In genomic region chr17:78709119-78709681, GRCh38 we compare ENCODE assay signal across 10 cellular contexts.
A peak's percentile ranks its signal among the peaks of the same experiment; 100 is the strongest.
DNase-seq lines count a peak whose midpoint lies in the region; ATAC-seq, FAIRE-seq and TF ChIP-seq lines count a peak whose summit lies in the region.
"Had no signal": no experiment of that assay in that cellular context is flagged by ENCODE, and none has a peak within 500 bp of the region (broad histone marks: within the 10 kb centered on the region; RNA-seq: fewer than 3 reads in every experiment).

No MANE protein-coding gene starts in this region.

- no peak for TF ChIP-seq EP300 in suprapubic skin (IDR thresholded peaks at IDR 0.05)

- peak; percentile 49 for ATAC-seq in HG02798 (IDR thresholded peaks at IDR 0.05; ENCODE audit: poor library complexity, unreplicated experiment)
- peak; percentile 74 for ATAC-seq in activated CD8-positive, alpha-beta T cell treated with anti-CD3 and anti-CD28 coated beads for 36 hours

- H3K9me3 ChIP-seq in stomach smooth muscle (ENCODE audit: control insufficient read depth in 2 of 2, low read length in 2 of 2) (no peaks in the 10 kb centered on the region), suprapubic skin (no peaks in the 10 kb centered on the region), small intestine (ENCODE audit: control insufficient read depth, low read depth) (no peaks in the 10 kb centered on the region)

- H3K4me1 ChIP-seq in stomach smooth muscle (ENCODE audit: control insufficient read depth, insufficient read depth, low read length) (peaks cover 39% of the 10 kb centered on the region), suprapubic skin (peaks cover 43% of the 10 kb centered on the region), small intestine (ENCODE audit: control insufficient read depth in 2 of 2, insufficient read depth in 1 of 2, low read depth in 1 of 2, low read length in 1 of 2) (no peaks in the 10 kb centered on the region)

- H3K36me3 ChIP-seq in stomach smooth muscle (ENCODE audit: control insufficient read depth in 2 of 2, insufficient read depth in 2 of 2, low read length in 2 of 2) (peaks cover 3 to 4% of the 10 kb centered on the region in 2 donors), suprapubic skin (peaks cover 19% of the 10 kb centered on the region), small intestine (ENCODE audit: control insufficient read depth in 2 of 2, insufficient read depth in 2 of 2, low read length in 2 of 2) (peaks cover 0 to 3% of the 10 kb centered on the region in 2 donors)

- no peak overlapping the region for H3K4me3 ChIP-seq in stomach smooth muscle (ENCODE audit: low read length in 2 of 2)
- H3K4me3 ChIP-seq in suprapubic skin, result no peak overlapping the region
- H3K4me3 ChIP-seq in small intestine (ENCODE audit: low read depth in 1 of 2, low read length in 2 of 2), result no peak overlapping the region
- H3K4me3 ChIP-seq: SK-N-MC had no signal

- intact Hi-C loops in activated CD8-positive, alpha-beta T cell treated with anti-CD3 and anti-CD28 coated beads for 36 hours (cut with micrococcal nuclease), result loop anchor here (5.0 kb wide), 1 partner anchor 38 kb away; no protein-coding TSS in a partner anchor

- DNase-seq in activated T-cell treated with anti-CD3 and anti-CD28 coated beads, Interleukin-2, amount 50 U/mL, for 24 hours, result no peak
- no peak for DNase-seq in activated T-cell treated with anti-CD3 and anti-CD28 coated beads, Interleukin-2, amount 50 U/mL, for 1 hour
- DNase-seq in activated CD8-positive, alpha-beta T cell treated with anti-CD3 and anti-CD28 coated beads for 36 hours, result peak; percentile 41
- DNase-seq in suprapubic skin (ENCODE audit: low spot score in 2 of 2), result no peak
- DNase-seq in small intestine, result no peak
- no peak for DNase-seq in NCI-H524 treated with DMSO at 0.1 percent for 48 hours (lab: John Stamatoyannopoulos, UW)

- no peaks in the 10 kb centered on the region for H3K27me3 Mint-ChIP-seq in activated T-cell treated with anti-CD3 and anti-CD28 coated beads, Interleukin-2, amount 50 U/mL, for 24 hours
- no peaks in the 10 kb centered on the region for H3K27me3 Mint-ChIP-seq in activated CD8-positive, alpha-beta T cell treated with anti-CD3 and anti-CD28 coated beads for 36 hours

- FAIRE-seq in small intestine (lab: Jason Lieb, UNC), result no peak
- FAIRE-seq: bronchial epithelial cell had no signal

- peaks cover 78% of the 10 kb centered on the region for H3K4me1 Mint-ChIP-seq in activated T-cell treated with anti-CD3 and anti-CD28 coated beads, Interleukin-2, amount 50 U/mL, for 24 hours (ENCODE audit: low read depth)
- H3K4me1 Mint-ChIP-seq in activated CD8-positive, alpha-beta T cell treated with anti-CD3 and anti-CD28 coated beads for 36 hours (ENCODE audit: low read depth), result peaks cover 68% of the 10 kb centered on the region

- H3K9me3 Mint-ChIP-seq in activated T-cell treated with anti-CD3 and anti-CD28 coated beads, Interleukin-2, amount 50 U/mL, for 24 hours, result no peaks in the 10 kb centered on the region
- no peaks in the 10 kb centered on the region for H3K9me3 Mint-ChIP-seq in activated CD8-positive, alpha-beta T cell treated with anti-CD3 and anti-CD28 coated beads for 36 hours

- POLR2A ChIA-PET in activated CD8-positive, alpha-beta T cell treated with anti-CD3 and anti-CD28 coated beads for 36 hours (lab: Charles Lee), result interaction anchor here (0.6 to 2.5 kb wide), 17 partner anchors 9 to 1233 kb away, joined by 3 to 9 read pairs (median 4); no protein-coding TSS in a partner anchor

- 80% methylated on average over 10 of the region's 10 CpGs for WGBS in suprapubic skin
- 82 to 93% (median 84%) methylated on average over 9 to 10 of the region's 10 CpGs for WGBS in small intestine, 3 donors

- peak overlapping the region; percentile 35 for H3K4me3 Mint-ChIP-seq in activated T-cell treated with anti-CD3 and anti-CD28 coated beads, Interleukin-2, amount 50 U/mL, for 24 hours
- peak overlapping the region; percentile 26 for H3K4me3 Mint-ChIP-seq in activated CD8-positive, alpha-beta T cell treated with anti-CD3 and anti-CD28 coated beads for 36 hours

- peaks cover 59% of the 10 kb centered on the region for H3K36me3 Mint-ChIP-seq in activated T-cell treated with anti-CD3 and anti-CD28 coated beads, Interleukin-2, amount 50 U/mL, for 24 hours (ENCODE audit: low read depth)
- H3K36me3 Mint-ChIP-seq in activated CD8-positive, alpha-beta T cell treated with anti-CD3 and anti-CD28 coated beads for 36 hours (ENCODE audit: low read depth), result peaks cover 22% of the 10 kb centered on the region

- no peak overlapping the region for H3K9ac ChIP-seq in stomach smooth muscle (ENCODE audit: low read length in 2 of 2)

- H3K27ac ChIP-seq in stomach smooth muscle (ENCODE audit: low read length), result peak overlapping the region; percentile 37
- no peak overlapping the region for H3K27ac ChIP-seq in suprapubic skin
- peak overlapping the region in 1 of 2 donors; percentile 39 for H3K27ac ChIP-seq in small intestine (ENCODE audit: low read depth in 1 of 2, low read length in 1 of 2)
- H3K27ac ChIP-seq: SK-N-MC had no signal

- TF ChIP-seq POLR2A in suprapubic skin (IDR thresholded peaks at IDR 0.05), result no peak

- peak overlapping the region; percentile 90 for H3K27ac Mint-ChIP-seq in activated T-cell treated with anti-CD3 and anti-CD28 coated beads, Interleukin-2, amount 50 U/mL, for 24 hours
- peak overlapping the region; percentile 87 for H3K27ac Mint-ChIP-seq in activated CD8-positive, alpha-beta T cell treated with anti-CD3 and anti-CD28 coated beads for 36 hours

- CTCF ChIA-PET in activated CD8-positive, alpha-beta T cell treated with anti-CD3 and anti-CD28 coated beads for 36 hours (lab: Charles Lee), result interaction anchor here (0.7 to 7.6 kb wide), 33 partner anchors 8 to 264 kb away, joined by 3 to 55 read pairs (median 5); partner anchors contain the start of gene CYTH1

- H3K27me3 ChIP-seq in stomach smooth muscle (ENCODE audit: control insufficient read depth in 1 of 2, insufficient read depth in 2 of 2, low read length in 2 of 2) (no peaks in the 10 kb centered on the region), suprapubic skin (no peaks in the 10 kb centered on the region), small intestine (ENCODE audit: control insufficient read depth in 2 of 2, insufficient read depth in 2 of 2, low read length in 2 of 2) (no peaks in the 10 kb centered on the region)

- no peak for TF ChIP-seq CTCF in activated CD8-positive, alpha-beta T cell treated with anti-CD3 and anti-CD28 coated beads for 36 hours (IDR thresholded peaks at IDR 0.05)
- no peak for TF ChIP-seq CTCF in suprapubic skin (IDR thresholded peaks at IDR 0.05)
